8 cellular contexts compared by ENCODE assay signal in genomic region chr18:54209471-54210180, GRCh38. TPM values are rescaled to one million over a fixed set of nuclear protein-coding genes. Genes with fewer than 3 reads are reported as not detected.
DNase-seq lines count a peak whose midpoint lies in the region; ATAC-seq lines count a peak whose summit lies in the region.

No MANE protein-coding gene starts in this region.

- H3K27me3 Mint-ChIP-seq in activated naive CD8-positive, alpha-beta T cell treated with anti-CD3 and anti-CD28 coated beads, Interleukin-2, amount 10 ng/mL, durations not matched to agents 7 days and 5 days: no peaks in the 10 kb centered on the region

- H3K9me3 ChIP-seq in BLaER1 treated with 17β-estradiol and CSF1 and Interleukin-3, amounts not matched to agents 10 nM and 100 nM (replicated peaks in 1 of 11): peaks cover 0 to 27% (median 8%) of the 10 kb centered on the region in 11 experiments; a peak in 10 of 22 replicates

- H3K27ac Mint-ChIP-seq in activated naive CD8-positive, alpha-beta T cell treated with anti-CD3 and anti-CD28 coated beads, Interleukin-2, amount 10 ng/mL, durations not matched to agents 7 days and 5 days: peak overlapping the region; percentile 14

- H3K4me1 Mint-ChIP-seq in activated naive CD8-positive, alpha-beta T cell treated with anti-CD3 and anti-CD28 coated beads, Interleukin-2, amount 10 ng/mL, durations not matched to agents 7 days and 5 days: peaks cover 33% of the 10 kb centered on the region

- peaks cover 56 to 99% (median 93%) of the 10 kb centered on the region in 11 experiments for H4K20me1 ChIP-seq in BLaER1 treated with 17β-estradiol and CSF1 and Interleukin-3, amounts not matched to agents 10 nM and 100 nM

- DNase-seq in activated naive CD8-positive, alpha-beta T cell treated with anti-CD3 and anti-CD28 coated beads, Interleukin-2, amount 10 ng/mL, durations not matched to agents 7 days and 5 days: no peak
- no peak for DNase-seq in hippocampal formation (lab: John Stamatoyannopoulos, UW)
- no peak for DNase-seq in NCI-H1930 (lab: John Stamatoyannopoulos, UW)
- no peak for DNase-seq in SHP77 treated with DMSO at 0.1 percent for 48 hours (lab: John Stamatoyannopoulos, UW)
- no peak for DNase-seq in SW 1271 (lab: John Stamatoyannopoulos, UW)

- H3K4me3 ChIP-seq in BLaER1 treated with 17β-estradiol and CSF1 and Interleukin-3, amounts not matched to agents 10 nM and 100 nM: no peak overlapping the region

- H3K9me3 Mint-ChIP-seq in activated naive CD8-positive, alpha-beta T cell treated with anti-CD3 and anti-CD28 coated beads, Interleukin-2, amount 10 ng/mL, durations not matched to agents 7 days and 5 days: no peaks in the 10 kb centered on the region

- H3K36me3 ChIP-seq in BLaER1 treated with 17β-estradiol and CSF1 and Interleukin-3, amounts not matched to agents 10 nM and 100 nM: peaks cover 4 to 37% (median 18%) of the 10 kb centered on the region in 11 experiments; a peak in 18 of 22 replicates

- peaks cover 16 to 54% (median 25%) of the 10 kb centered on the region in 10 experiments for H3K4me1 ChIP-seq in BLaER1 treated with 17β-estradiol and CSF1 and Interleukin-3, amounts not matched to agents 10 nM and 100 nM

- no peak overlapping the region for H3K4me3 Mint-ChIP-seq in activated naive CD8-positive, alpha-beta T cell treated with anti-CD3 and anti-CD28 coated beads, Interleukin-2, amount 10 ng/mL, durations not matched to agents 7 days and 5 days

- H3K36me3 Mint-ChIP-seq in activated naive CD8-positive, alpha-beta T cell treated with anti-CD3 and anti-CD28 coated beads, Interleukin-2, amount 10 ng/mL, durations not matched to agents 7 days and 5 days: peaks cover 9% of the 10 kb centered on the region

- peak overlapping the region in 8 of 11 experiments; percentile 0 to 67 (median 38); a peak in 12 of 22 replicates for H3K27ac ChIP-seq in BLaER1 treated with 17β-estradiol and CSF1 and Interleukin-3, amounts not matched to agents 10 nM and 100 nM

- H3K27me3 ChIP-seq in BLaER1 treated with 17β-estradiol and CSF1 and Interleukin-3, amounts not matched to agents 10 nM and 100 nM: no peaks in the 10 kb centered on the region

- H3K4me2 ChIP-seq in BLaER1 treated with 17β-estradiol and CSF1 and Interleukin-3, amounts not matched to agents 10 nM and 100 nM: peak overlapping the region in 8 of 11 experiments; percentile 6 to 76 (median 55); a peak in 14 of 22 replicates

- peak overlapping the region in 2 of 11 experiments; percentile 11 to 36; a peak in 2 of 22 replicates for H3K9ac ChIP-seq in BLaER1 treated with 17β-estradiol and CSF1 and Interleukin-3, amounts not matched to agents 10 nM and 100 nM

- peak; percentile 92 for ATAC-seq in GM18907 (IDR thresholded peaks at IDR 0.05; ENCODE audit: unreplicated experiment)
- peak; percentile 82 for ATAC-seq in HG03064 (IDR thresholded peaks at IDR 0.05; ENCODE audit: low read depth, unreplicated experiment)
- ATAC-seq in activated naive CD8-positive, alpha-beta T cell treated with anti-CD3 and anti-CD28 coated beads, Interleukin-2, amount 10 ng/mL, durations not matched to agents 7 days and 5 days (ENCODE audit: low read depth): no peak

- POLR2A ChIA-PET in activated naive CD8-positive, alpha-beta T cell treated with anti-CD3 and anti-CD28 coated beads, Interleukin-2, amount 10 ng/mL, durations not matched to agents 7 days and 5 days (lab: Charles Lee): interaction anchor here (0.7 kb wide), 1 partner anchor 82 kb away, joined by 3 read pairs; no protein-coding TSS in a partner anchor

RNA-seq across cellular contexts. Expression of gene MBD2, which starts 14.8 kb away (rescaled TPM):
- total RNA-seq in activated naive CD8-positive, alpha-beta T cell treated with anti-CD3 and anti-CD28 coated beads, Interleukin-2, amount 10 ng/mL, durations not matched to agents 7 days and 5 days: 100 to 1,000 TPM in 1 of 2 experiments, 10 to 100 TPM in 1; 96.3 to 104 TPM

RNA-seq across cellular contexts. Expression of gene POLI, which starts 59.7 kb away (rescaled TPM):
- 10 to 100 TPM; 21.9 to 24.3 TPM for total RNA-seq in activated naive CD8-positive, alpha-beta T cell treated with anti-CD3 and anti-CD28 coated beads, Interleukin-2, amount 10 ng/mL, durations not matched to agents 7 days and 5 days
